ENCODE assay signal across 21 cellular contexts in the genomic region with DNA sequence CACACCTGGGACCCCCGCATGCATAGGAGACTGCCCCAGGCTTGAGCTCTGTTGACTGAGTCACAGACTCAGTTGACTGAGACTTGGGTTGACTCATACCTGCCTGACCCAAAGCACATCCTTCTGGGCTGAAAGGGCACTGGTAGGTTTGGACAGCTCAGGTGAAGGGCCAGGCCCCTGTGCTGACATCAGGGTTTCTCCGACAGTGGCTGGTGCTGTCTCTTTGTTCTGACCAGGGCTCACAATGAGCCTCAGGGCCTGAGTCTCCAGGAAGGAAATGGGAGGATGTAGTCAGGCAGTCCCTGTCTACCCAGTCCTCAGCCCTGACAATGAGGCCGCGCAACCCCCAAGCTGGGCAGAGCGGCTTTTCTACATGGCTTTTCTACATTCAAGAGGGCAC. TPM values are rescaled to one million over a fixed set of nuclear protein-coding genes. Genes with fewer than 3 reads are reported as not detected.
A peak's percentile ranks its signal among the peaks of the same experiment; 100 is the strongest.
DNase-seq lines count a peak whose midpoint lies in the region; ATAC-seq and TF ChIP-seq lines count a peak whose summit lies in the region.
"Had no signal": no experiment of that assay in that cellular context is flagged by ENCODE, and none has a peak within 500 bp of the region (broad histone marks: within the 10 kb centered on the region; RNA-seq: fewer than 3 reads in every experiment).

No MANE protein-coding gene starts in this region.

- H3K36me3 ChIP-seq in left ventricle myocardium inferior (no peaks in the 10 kb centered on the region), upper lobe of right lung (no peaks in the 10 kb centered on the region)

- peak overlapping the region; percentile 31 for H3K4me3 Mint-ChIP-seq in endothelial cell (ENCODE audit: unreplicated experiment)
- H3K4me3 Mint-ChIP-seq: activated CD4-positive, alpha-beta T cell treated with anti-CD3 and anti-CD28 coated beads, Interleukin-2, amount 10 ng/mL, durations not matched to agents 7 days and 5 days had no signal

- intact Hi-C loops in left ventricle myocardium inferior (cut with micrococcal nuclease) = no loop called here
- intact Hi-C loops in Right ventricle myocardium superior (cut with DNase I) = no loop called here
- intact Hi-C loops in upper lobe of right lung (cut with DNase I) = no loop called here

- DNase-seq in left ventricle myocardium inferior (no peak), Right ventricle myocardium superior (no peak), endothelial cell (ENCODE audit: low spot score) (no peak), lung microvascular endothelial cell (ENCODE audit: low read depth in 2 of 2) (peak; percentile 33 to 65), upper lobe of right lung (no peak)
- no peak for DNase-seq in effector CD8-positive, alpha-beta T cell (lab: John Stamatoyannopoulos, UW)
- DNase-seq: activated CD4-positive, alpha-beta T cell treated with anti-CD3 and anti-CD28 coated beads, Interleukin-2, amount 10 ng/mL, durations not matched to agents 7 days and 5 days; COR-L47; left cardiac atrium; NCI-H1417; NCI-H748 treated with DMSO at 0.1 percent for 48 hours; OCI-M1; stimulated activated CD4-positive, alpha-beta T cell treated with anti-CD3 and anti-CD28 coated beads, Interleukin-15, amount 100 ng/mL, for 24 hours had no signal

- peak overlapping the region; percentile 95 for H3K27ac Mint-ChIP-seq in endothelial cell (ENCODE audit: unreplicated experiment)
- H3K27ac Mint-ChIP-seq: activated CD4-positive, alpha-beta T cell treated with anti-CD3 and anti-CD28 coated beads, Interleukin-2, amount 10 ng/mL, durations not matched to agents 7 days and 5 days; activated naive CD4-positive, alpha-beta T cell treated with anti-CD3 and anti-CD28 coated beads, Interleukin-2, amount 50 U/mL, for 72 hours; progenitor cell of endocrine pancreas had no signal

- H3K9me3 ChIP-seq in left ventricle myocardium inferior (replicated peaks) (no peaks in the 10 kb centered on the region), upper lobe of right lung (no peaks in the 10 kb centered on the region)

- H3K27ac ChIP-seq in left ventricle myocardium inferior (replicated peaks) (peak overlapping the region; percentile 71), upper lobe of right lung (peak overlapping the region; percentile 58)
- H3K27ac ChIP-seq: KMS-11 had no signal

- peaks cover 78% of the 10 kb centered on the region for H3K4me1 Mint-ChIP-seq in endothelial cell (ENCODE audit: unreplicated experiment)

- ATAC-seq in Right ventricle myocardium superior (ENCODE audit: poor library complexity) (no peak), upper lobe of right lung (no peak), GM18505 (IDR thresholded peaks at IDR 0.05; ENCODE audit: unreplicated experiment) (no peak), HG03565 (IDR thresholded peaks at IDR 0.05; ENCODE audit: unreplicated experiment) (no peak)
- ATAC-seq: HCT116, SK-N-SH treated with all-trans-retinoic acid at 6 μM for 48 hours had no signal

- H3K27me3 ChIP-seq in left ventricle myocardium inferior (ENCODE audit: low read depth) (peaks cover 12% of the 10 kb centered on the region), upper lobe of right lung (peaks cover 26% of the 10 kb centered on the region)

- H3K36me3 Mint-ChIP-seq in endothelial cell (ENCODE audit: low read depth, unreplicated experiment) = peaks cover 30% of the 10 kb centered on the region
- H3K36me3 Mint-ChIP-seq: activated naive CD4-positive, alpha-beta T cell treated with anti-CD3 and anti-CD28 coated beads, Interleukin-2, amount 50 U/mL, for 72 hours had no signal

- H3K4me3 ChIP-seq in left ventricle myocardium inferior = peak overlapping the region; percentile 6
- H3K4me3 ChIP-seq in upper lobe of right lung = no peak overlapping the region

- H3K9me3 Mint-ChIP-seq in endothelial cell (ENCODE audit: unreplicated experiment) = no peaks in the 10 kb centered on the region
- H3K9me3 Mint-ChIP-seq: activated CD4-positive, alpha-beta T cell treated with anti-CD3 and anti-CD28 coated beads, Interleukin-2, amount 10 ng/mL, durations not matched to agents 7 days and 5 days; activated naive CD4-positive, alpha-beta T cell treated with anti-CD3 and anti-CD28 coated beads, Interleukin-2, amount 50 U/mL, for 72 hours had no signal

- peaks cover 27% of the 10 kb centered on the region for H3K27me3 Mint-ChIP-seq in endothelial cell (ENCODE audit: unreplicated experiment)

- H3K4me1 ChIP-seq in left ventricle myocardium inferior = peaks cover 100% of the 10 kb centered on the region
- peaks cover 74% of the 10 kb centered on the region for H3K4me1 ChIP-seq in upper lobe of right lung

- no peak for TF ChIP-seq POLR2A in GM18505 (IDR thresholded peaks at IDR 0.05; ENCODE audit: borderline replicate concordance, extremely low read depth, insufficient read depth, insufficient read length)

- TF ChIP-seq CTCF in left ventricle myocardium inferior (IDR thresholded peaks at IDR 0.05; ENCODE audit: borderline replicate concordance) (no peak), endothelial cell (IDR thresholded peaks at IDR 0.05; ENCODE audit: unreplicated experiment) (no peak), upper lobe of right lung (IDR thresholded peaks at IDR 0.05) (no peak)

RNA-seq across cellular contexts. Expression of gene SPNS2, which starts 6.5 kb away (rescaled TPM):
- total RNA-seq in left ventricle myocardium inferior = 11.2 TPM
- total RNA-seq in Right ventricle myocardium superior = 10.4 TPM
- 187 TPM for total RNA-seq in endothelial cell (ENCODE audit: unreplicated experiment)
- 36.6 and 71.4 TPM in 2 replicates for total RNA-seq in lung microvascular endothelial cell
- total RNA-seq in upper lobe of right lung = 67.0 TPM

RNA-seq across cellular contexts. Expression of gene MYBBP1A, which starts 50.0 kb away (rescaled TPM):
- 21.3 TPM for total RNA-seq in left ventricle myocardium inferior
- 18.8 TPM for total RNA-seq in Right ventricle myocardium superior
- total RNA-seq in endothelial cell (ENCODE audit: unreplicated experiment) = 32.4 TPM
- total RNA-seq in lung microvascular endothelial cell = 24.2 and 31.7 TPM in 2 replicates
- total RNA-seq in upper lobe of right lung = 46.7 TPM

RNA-seq across cellular contexts. Expression of gene GGT6, which starts 55.2 kb away (rescaled TPM):
- not detected for total RNA-seq in left ventricle myocardium inferior
- total RNA-seq in Right ventricle myocardium superior = not detected
- total RNA-seq in endothelial cell (ENCODE audit: unreplicated experiment) = not detected
- not detected in 2 replicates for total RNA-seq in lung microvascular endothelial cell
- total RNA-seq in upper lobe of right lung = 5.6 TPM
- total RNA-seq: activated CD4-positive, alpha-beta T cell treated with anti-CD3 and anti-CD28 coated beads, Interleukin-2, amount 10 ng/mL, durations not matched to agents 7 days and 5 days; activated naive CD4-positive, alpha-beta T cell treated with anti-CD3 and anti-CD28 coated beads, Interleukin-2, amount 50 U/mL, for 72 hours; dermis microvascular lymphatic vessel endothelial cell; left cardiac atrium; progenitor cell of endocrine pancreas had no signal

Comparison
In these comparisons a context has a peak if more than half of its experiments do, and no peak if none do; other contexts are left out.
1. DNase-seq: peak in lung microvascular endothelial cell (2 of 2); none in left ventricle myocardium inferior (single experiment), Right ventricle myocardium superior (single experiment), endothelial cell (single experiment), upper lobe of right lung (single experiment) and effector CD8-positive, alpha-beta T cell (single experiment).